ENCODE assay signal across 14 cellular contexts in genomic region chr6:125931733-125932450, GRCh38. TPM values are rescaled to one million over a fixed set of nuclear protein-coding genes. Genes with fewer than 3 reads are reported as not detected.
DNase-seq lines count a peak whose midpoint lies in the region; ATAC-seq and TF ChIP-seq lines count a peak whose summit lies in the region.
"Had no signal": no experiment of that assay in that cellular context is flagged by ENCODE, and none has a peak within 500 bp of the region (broad histone marks: within the 10 kb centered on the region; RNA-seq: fewer than 3 reads in every experiment).

No MANE protein-coding gene starts in this region.

- intact Hi-C loops in naive thymus-derived CD4-positive, alpha-beta T cell (cut with micrococcal nuclease), result loop anchor here in 1 of 2 donors (1.0 kb wide), 1 partner anchor 13 kb away; no protein-coding TSS in a partner anchor
- intact Hi-C loops in PC-9 (cut with micrococcal nuclease; ENCODE audit: unreplicated experiment), result no loop called here

- no peak overlapping the region for H3K4me3 ChIP-seq in naive thymus-derived CD4-positive, alpha-beta T cell (ENCODE audit: low read length)
- H3K4me3 ChIP-seq in PC-9, result no peak overlapping the region
- H3K4me3 ChIP-seq: GM23338 had no signal

- POLR2A ChIA-PET in naive thymus-derived CD4-positive, alpha-beta T cell (lab: Charles Lee), result interaction anchor here (0.6 kb wide), 1 partner anchor 138 kb away, joined by 4 read pairs; no protein-coding TSS in a partner anchor
- POLR2A ChIA-PET in PC-9 (lab: Charles Lee; ENCODE audit: unreplicated experiment), result interaction anchor here (0.6 kb wide), 1 partner anchor 75 kb away, joined by 9 read pairs; no protein-coding TSS in a partner anchor

- H3K4me2 ChIP-seq in PC-9, result no peak overlapping the region
- H3K4me2 ChIP-seq: GM23338 had no signal

- H3K79me2 ChIP-seq in PC-9 (ENCODE audit: low read depth), result no peaks in the 10 kb centered on the region

- no TSS peak for BruUV-seq in PC-9 (replicated peaks; lab: Mats Ljungman, UMichigan)

- TF ChIP-seq CTCF in PC-9 (conservative IDR thresholded peaks at IDR 0.05), result no peak

- H4K20me1 ChIP-seq in PC-9 (ENCODE audit: insufficient read depth), result no peaks in the 10 kb centered on the region

- H3K4me3 Mint-ChIP-seq in naive thymus-derived CD4-positive, alpha-beta T cell, result no peak overlapping the region
- H3K4me3 Mint-ChIP-seq: GM23338 had no signal

- no peak overlapping the region for H3K27ac ChIP-seq in naive thymus-derived CD4-positive, alpha-beta T cell (ENCODE audit: low read depth, low read length)
- H3K27ac ChIP-seq in PC-9, result no peak overlapping the region

- H3K9me3 Mint-ChIP-seq in naive thymus-derived CD4-positive, alpha-beta T cell, result peaks cover 0 to 4% (median 0%) of the 10 kb centered on the region in 11 donors

- no peak overlapping the region for H2AFZ ChIP-seq in PC-9
- H2AFZ ChIP-seq: GM23338 had no signal

- H3F3A ChIP-seq in PC-9 (ENCODE audit: insufficient read depth, low read depth), result peaks cover 26% of the 10 kb centered on the region; the same call in 1 of the 2 replicates

- peaks cover 6 to 33% (median 19%) of the 10 kb centered on the region in 5 donors for H3K36me3 Mint-ChIP-seq in naive thymus-derived CD4-positive, alpha-beta T cell

- peaks cover 0 to 2% (median 0%) of the 10 kb centered on the region in 5 donors for H3K27me3 Mint-ChIP-seq in naive thymus-derived CD4-positive, alpha-beta T cell

- H3K27ac Mint-ChIP-seq in naive thymus-derived CD4-positive, alpha-beta T cell, result peak overlapping the region in 3 of 9 donors; percentile 9 to 24 (median 19)
- H3K27ac Mint-ChIP-seq: GM23338 had no signal

- no peak for DNase-seq in naive thymus-derived CD4-positive, alpha-beta T cell
- DNase-seq in NCI-H2171 (lab: John Stamatoyannopoulos, UW) (no peak), PC-9 (no peak), middle frontal gyrus (ENCODE audit: extremely low spot score, low spot score) (no peak), Ammon's horn (ENCODE audit: low spot score) (no peak)
- DNase-seq: caudate nucleus, DMS79, KBM-7, mesendoderm, NCI-H524 treated with DMSO at 0.1 percent for 48 hours had no signal

- H3K4me1 Mint-ChIP-seq in naive thymus-derived CD4-positive, alpha-beta T cell, result peaks cover 0 to 18% (median 0%) of the 10 kb centered on the region in 7 donors
- H3K4me1 Mint-ChIP-seq: GM23338 had no signal

- H3K27me3 ChIP-seq in naive thymus-derived CD4-positive, alpha-beta T cell (ENCODE audit: control insufficient read depth in 2 of 2, insufficient read depth in 2 of 2, low read length in 2 of 2), result no peaks in the 10 kb centered on the region
- no peaks in the 10 kb centered on the region for H3K27me3 ChIP-seq in PC-9 (ENCODE audit: insufficient read depth, low read depth)

- peak; percentile 71 for ATAC-seq in GM18858 (IDR thresholded peaks at IDR 0.05; ENCODE audit: unreplicated experiment)
- ATAC-seq in GM21529 (IDR thresholded peaks at IDR 0.05; ENCODE audit: unreplicated experiment), result peak; percentile 73
- ATAC-seq in HG03521 (IDR thresholded peaks at IDR 0.05; ENCODE audit: unreplicated experiment), result peak; percentile 45
- ATAC-seq in naive thymus-derived CD4-positive, alpha-beta T cell, result peak; percentile 34
- ATAC-seq: GM23338 had no signal

- no peaks in the 10 kb centered on the region for H3K9me3 ChIP-seq in naive thymus-derived CD4-positive, alpha-beta T cell (ENCODE audit: control insufficient read depth in 2 of 3, low read length in 3 of 3)
- H3K9me3 ChIP-seq in PC-9 (ENCODE audit: insufficient read depth, low read depth), result no peaks in the 10 kb centered on the region; the same call in 1 of the 2 replicates

- no peaks in the 10 kb centered on the region for H3K4me1 ChIP-seq in naive thymus-derived CD4-positive, alpha-beta T cell (ENCODE audit: control insufficient read depth in 2 of 2, insufficient read depth in 2 of 2, low read length in 2 of 2)
- H3K4me1 ChIP-seq in PC-9 (replicated peaks; ENCODE audit: insufficient read depth), result no peaks in the 10 kb centered on the region

- CTCF ChIA-PET in naive thymus-derived CD4-positive, alpha-beta T cell (lab: Charles Lee), result no interaction called here
- CTCF ChIA-PET in PC-9 (lab: Charles Lee), result no interaction called here

- no peaks in the 10 kb centered on the region for H3K9me2 ChIP-seq in PC-9 (ENCODE audit: insufficient read depth)

- H3K36me3 ChIP-seq in naive thymus-derived CD4-positive, alpha-beta T cell (ENCODE audit: control insufficient read depth in 2 of 3, insufficient read depth in 3 of 3, low read length in 3 of 3), result peaks cover 0 to 10% (median 7%) of the 10 kb centered on the region in 3 experiments
- peaks cover 29% of the 10 kb centered on the region for H3K36me3 ChIP-seq in PC-9 (ENCODE audit: low read depth)

RNA-seq across cellular contexts. Expression of gene HINT3, which starts 24.7 kb away (rescaled TPM):
- 10 to 100 TPM in 2 of 5 experiments, 1 to 10 TPM in 3; 7.7 to 12.4 (median 9.5) TPM for total RNA-seq in naive thymus-derived CD4-positive, alpha-beta T cell
- polyA plus RNA-seq in naive thymus-derived CD4-positive, alpha-beta T cell, result 10 to 100 TPM in 1 of 2 donors, 1 to 10 TPM in 1; 7.8 to 11.0 TPM
- 13.6 and 14.4 TPM in 2 replicates for total RNA-seq in PC-9 (2021)

RNA-seq across cellular contexts. Expression of gene TRMT11, which starts 54.4 kb away (rescaled TPM):
- total RNA-seq in naive thymus-derived CD4-positive, alpha-beta T cell, result 10 to 100 TPM; 13.6 to 34.1 (median 20.1) TPM
- polyA plus RNA-seq in naive thymus-derived CD4-positive, alpha-beta T cell, result 10 to 100 TPM; 12.4 to 14.3 TPM
- 24.2 and 26.0 TPM in 2 replicates for total RNA-seq in PC-9 (2021)
